ENCODE assay signal across 5 cellular contexts in the genomic region with DNA sequence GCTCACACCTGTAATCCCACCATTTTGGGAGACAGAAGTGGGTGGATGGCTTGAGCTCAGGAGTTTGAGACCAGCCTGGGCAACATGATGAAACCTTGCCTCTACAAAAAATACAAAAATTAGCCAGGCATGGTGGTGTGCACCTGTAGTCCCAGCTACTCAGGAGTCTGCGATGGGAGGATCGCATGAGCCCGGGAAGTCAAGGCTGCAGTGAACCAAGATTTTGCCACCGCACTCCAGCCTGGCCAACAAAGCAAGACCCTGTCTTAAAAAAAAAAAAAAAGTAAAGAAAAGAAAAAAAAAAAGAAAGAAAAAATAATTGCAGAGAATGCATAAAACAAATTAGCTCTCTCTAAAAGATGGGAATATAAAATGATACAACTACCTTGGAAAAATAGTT. TPM values are rescaled to one million over a fixed set of nuclear protein-coding genes. Genes with fewer than 3 reads are reported as not detected.
"Had no signal": no experiment of that assay in that cellular context is flagged by ENCODE, and none has a peak within 500 bp of the region (broad histone marks: within the 10 kb centered on the region; RNA-seq: fewer than 3 reads in every experiment).

No MANE protein-coding gene starts in this region.

RNA-seq across cellular contexts. Expression of a gene that starts 14.2 kb away (rescaled TPM):
- total RNA-seq: GM23248, H4, HFFc6, HT1080 had no signal
- polyA plus RNA-seq: GM23248, IgD-negative memory B cell had no signal

RNA-seq across cellular contexts. Expression of a gene that starts 59.0 kb away (rescaled TPM):
- total RNA-seq: GM23248, HFFc6, HT1080 had no signal
- polyA plus RNA-seq: GM23248, IgD-negative memory B cell had no signal
